2 cellular contexts compared by ENCODE assay signal in the genomic region with DNA sequence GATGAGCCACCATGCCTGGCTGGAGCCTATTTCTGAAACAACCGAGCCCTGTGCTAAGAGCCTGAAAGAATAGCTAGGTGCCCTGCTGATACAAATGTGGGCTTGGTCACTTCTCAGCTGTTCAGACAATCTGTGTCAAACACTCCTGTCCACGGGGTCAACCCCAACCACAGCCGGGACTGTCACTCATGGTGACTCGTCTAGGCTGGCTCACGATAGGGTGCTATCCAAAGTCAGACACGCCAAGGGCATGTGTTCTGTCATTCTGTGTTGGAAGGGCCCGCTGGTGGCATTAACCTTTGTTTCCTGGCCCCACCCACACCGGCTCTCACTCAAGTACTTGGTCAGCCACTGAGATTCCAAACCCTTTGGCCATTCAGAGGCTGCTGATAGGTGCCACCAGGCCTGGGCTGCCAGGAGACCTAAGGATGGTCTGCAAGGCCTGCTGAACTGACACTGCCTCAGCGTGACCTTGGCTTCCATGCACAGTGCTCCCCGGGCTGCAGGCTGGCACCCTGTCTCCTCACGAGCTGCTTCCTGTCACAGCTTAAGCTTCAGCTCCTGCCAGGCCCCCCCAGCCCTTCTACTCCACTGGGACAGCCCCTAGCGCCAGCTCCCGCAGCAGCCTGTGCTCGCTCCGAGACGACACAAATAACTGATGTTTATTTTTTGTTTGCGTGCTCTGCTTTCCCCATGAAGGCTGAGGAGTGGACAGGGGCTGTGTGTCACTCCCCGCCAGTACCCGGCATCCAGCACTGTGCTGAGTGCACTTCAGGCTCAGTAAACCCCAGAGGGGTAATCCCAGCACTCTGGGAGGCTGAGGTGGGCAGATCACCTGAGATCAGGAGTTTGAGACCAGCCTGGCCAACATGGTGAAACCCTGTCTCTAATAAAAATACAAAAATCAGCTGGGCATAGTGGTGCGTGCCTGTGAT.
TF ChIP-seq lines count a peak whose summit lies in the region.

No MANE protein-coding gene starts in this region.

TF ChIP-seq in K562, 482 proteins besides CTCF, POLR2A, EP300 and RAD21:
- TF ChIP-seq, protein P1, sequence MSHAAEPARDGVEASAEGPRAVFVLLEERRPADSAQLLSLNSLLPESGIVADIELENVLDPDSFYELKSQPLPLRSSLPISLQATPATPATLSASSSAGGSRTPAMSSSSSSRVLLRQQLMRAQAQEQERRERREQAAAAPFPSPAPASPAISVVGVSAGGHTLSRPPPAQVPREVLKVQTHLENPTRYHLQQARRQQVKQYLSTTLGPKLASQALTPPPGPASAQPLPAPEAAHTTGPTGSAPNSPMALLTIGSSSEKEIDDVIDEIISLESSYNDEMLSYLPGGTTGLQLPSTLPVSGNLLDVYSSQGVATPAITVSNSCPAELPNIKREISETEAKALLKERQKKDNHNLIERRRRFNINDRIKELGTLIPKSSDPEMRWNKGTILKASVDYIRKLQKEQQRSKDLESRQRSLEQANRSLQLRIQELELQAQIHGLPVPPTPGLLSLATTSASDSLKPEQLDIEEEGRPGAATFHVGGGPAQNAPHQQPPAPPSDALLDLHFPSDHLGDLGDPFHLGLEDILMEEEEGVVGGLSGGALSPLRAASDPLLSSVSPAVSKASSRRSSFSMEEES (CRISPR knock-in tag; IDR thresholded peaks at IDR 0.05) = no peak
- TF ChIP-seq PHB (CRISPR knock-in tag; IDR thresholded peaks at IDR 0.05) (no peak), MCM5 (IDR thresholded peaks at IDR 0.05; ENCODE audit: low read depth) (no peak), CBFA2T3 (IDR thresholded peaks at IDR 0.05) (0 out of 2 replicates have a peak, but pooled peaks have one; percentile 12), KDM1A (IDR thresholded peaks at IDR 0.05) (0 out of 4 replicates have a peak, but pooled peaks of 1 of the 2 experiments have one; percentile 15)
- TF ChIP-seq, protein P2, sequence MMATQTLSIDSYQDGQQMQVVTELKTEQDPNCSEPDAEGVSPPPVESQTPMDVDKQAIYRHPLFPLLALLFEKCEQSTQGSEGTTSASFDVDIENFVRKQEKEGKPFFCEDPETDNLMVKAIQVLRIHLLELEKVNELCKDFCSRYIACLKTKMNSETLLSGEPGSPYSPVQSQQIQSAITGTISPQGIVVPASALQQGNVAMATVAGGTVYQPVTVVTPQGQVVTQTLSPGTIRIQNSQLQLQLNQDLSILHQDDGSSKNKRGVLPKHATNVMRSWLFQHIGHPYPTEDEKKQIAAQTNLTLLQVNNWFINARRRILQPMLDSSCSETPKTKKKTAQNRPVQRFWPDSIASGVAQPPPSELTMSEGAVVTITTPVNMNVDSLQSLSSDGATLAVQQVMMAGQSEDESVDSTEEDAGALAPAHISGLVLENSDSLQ (IDR thresholded peaks at IDR 0.05) = peak; percentile 33; the same call in 1 of the 2 replicates
- TF ChIP-seq, protein P3, sequence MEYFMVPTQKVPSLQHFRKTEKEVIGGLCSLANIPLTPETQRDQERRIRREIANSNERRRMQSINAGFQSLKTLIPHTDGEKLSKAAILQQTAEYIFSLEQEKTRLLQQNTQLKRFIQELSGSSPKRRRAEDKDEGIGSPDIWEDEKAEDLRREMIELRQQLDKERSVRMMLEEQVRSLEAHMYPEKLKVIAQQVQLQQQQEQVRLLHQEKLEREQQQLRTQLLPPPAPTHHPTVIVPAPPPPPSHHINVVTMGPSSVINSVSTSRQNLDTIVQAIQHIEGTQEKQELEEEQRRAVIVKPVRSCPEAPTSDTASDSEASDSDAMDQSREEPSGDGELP (CRISPR knock-in tag; IDR thresholded peaks at IDR 0.05; ENCODE audit: borderline replicate concordance) = peak; percentile 71; the same call in 1 of the 2 replicates
- TF ChIP-seq, protein P4, sequence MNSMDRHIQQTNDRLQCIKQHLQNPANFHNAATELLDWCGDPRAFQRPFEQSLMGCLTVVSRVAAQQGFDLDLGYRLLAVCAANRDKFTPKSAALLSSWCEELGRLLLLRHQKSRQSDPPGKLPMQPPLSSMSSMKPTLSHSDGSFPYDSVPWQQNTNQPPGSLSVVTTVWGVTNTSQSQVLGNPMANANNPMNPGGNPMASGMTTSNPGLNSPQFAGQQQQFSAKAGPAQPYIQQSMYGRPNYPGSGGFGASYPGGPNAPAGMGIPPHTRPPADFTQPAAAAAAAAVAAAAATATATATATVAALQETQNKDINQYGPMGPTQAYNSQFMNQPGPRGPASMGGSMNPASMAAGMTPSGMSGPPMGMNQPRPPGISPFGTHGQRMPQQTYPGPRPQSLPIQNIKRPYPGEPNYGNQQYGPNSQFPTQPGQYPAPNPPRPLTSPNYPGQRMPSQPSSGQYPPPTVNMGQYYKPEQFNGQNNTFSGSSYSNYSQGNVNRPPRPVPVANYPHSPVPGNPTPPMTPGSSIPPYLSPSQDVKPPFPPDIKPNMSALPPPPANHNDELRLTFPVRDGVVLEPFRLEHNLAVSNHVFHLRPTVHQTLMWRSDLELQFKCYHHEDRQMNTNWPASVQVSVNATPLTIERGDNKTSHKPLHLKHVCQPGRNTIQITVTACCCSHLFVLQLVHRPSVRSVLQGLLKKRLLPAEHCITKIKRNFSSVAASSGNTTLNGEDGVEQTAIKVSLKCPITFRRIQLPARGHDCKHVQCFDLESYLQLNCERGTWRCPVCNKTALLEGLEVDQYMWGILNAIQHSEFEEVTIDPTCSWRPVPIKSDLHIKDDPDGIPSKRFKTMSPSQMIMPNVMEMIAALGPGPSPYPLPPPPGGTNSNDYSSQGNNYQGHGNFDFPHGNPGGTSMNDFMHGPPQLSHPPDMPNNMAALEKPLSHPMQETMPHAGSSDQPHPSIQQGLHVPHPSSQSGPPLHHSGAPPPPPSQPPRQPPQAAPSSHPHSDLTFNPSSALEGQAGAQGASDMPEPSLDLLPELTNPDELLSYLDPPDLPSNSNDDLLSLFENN (IDR thresholded peaks at IDR 0.05; ENCODE audit: low read depth in 2 of 2, low read length in 2 of 2) = no peak

TF ChIP-seq in HEK293T, 16 proteins besides CTCF, POLR2A, EP300 and RAD21:
- TF ChIP-seq FOXK2 (IDR thresholded peaks at IDR 0.05) = no peak
